32 cellular contexts compared by ENCODE assay signal in genomic region chr10:21175797-21176196, GRCh38.
DNase-seq lines count a peak whose midpoint lies in the region; ATAC-seq, FAIRE-seq and TF ChIP-seq lines count a peak whose summit lies in the region.
"Had no signal": no experiment of that assay in that cellular context is flagged by ENCODE, and none has a peak within 500 bp of the region (broad histone marks: within the 10 kb centered on the region; RNA-seq: fewer than 3 reads in every experiment).

No MANE protein-coding gene starts in this region.

- H3K4me1 Mint-ChIP-seq in GM23338, result peaks cover 25% of the 10 kb centered on the region
- peaks cover 15% of the 10 kb centered on the region for H3K4me1 Mint-ChIP-seq in astrocyte (ENCODE audit: low read depth, unreplicated experiment)

- H3K4me3 ChIP-seq in GM23338, result no peak overlapping the region
- no peak overlapping the region for H3K4me3 ChIP-seq in astrocyte (ENCODE audit: insufficient read depth, low read depth, low read length)
- peak overlapping the region; percentile 71; the same call in 1 of the 2 replicates for H3K4me3 ChIP-seq in iPS-20b (ENCODE audit: low read length)
- no peak overlapping the region for H3K4me3 ChIP-seq in smooth muscle cell
- no peak overlapping the region for H3K4me3 ChIP-seq in hepatocyte
- no peak overlapping the region for H3K4me3 ChIP-seq in brain microvascular endothelial cell (ENCODE audit: low read depth, low read length)
- H3K4me3 ChIP-seq: BLaER1, cardiac muscle cell, colonic mucosa, right atrium auricular region, SJSA1, tibial artery had no signal

- no peak for TF ChIP-seq CTCF in GM23338 (conservative IDR thresholded peaks at IDR 0.05; ENCODE audit: low read depth in 2 of 2)
- no peak for TF ChIP-seq CTCF in astrocyte (IDR thresholded peaks at IDR 0.05; ENCODE audit: insufficient read depth, low read depth, low read length)
- no peak for TF ChIP-seq CTCF in smooth muscle cell (IDR thresholded peaks at IDR 0.05; ENCODE audit: borderline replicate concordance, insufficient read depth, poor library complexity, severe bottlenecking)
- TF ChIP-seq CTCF in hepatocyte (IDR thresholded peaks at IDR 0.05; ENCODE audit: poor library complexity), result no peak
- no peak for TF ChIP-seq CTCF in brain microvascular endothelial cell (IDR thresholded peaks at IDR 0.05; ENCODE audit: low read depth, low read length, missing control alignments)

- ATAC-seq in GM23338 (no peak), HG02885 (IDR thresholded peaks at IDR 0.05; ENCODE audit: poor library complexity, unreplicated experiment) (no peak), GM21360 (IDR thresholded peaks at IDR 0.05; ENCODE audit: unreplicated experiment) (no peak)
- ATAC-seq: activated naive CD4-positive, alpha-beta T cell treated with anti-CD3 and anti-CD28 coated beads, Interleukin-2, amount 50 U/mL, for 72 hours; effector memory CD8-positive, alpha-beta T cell; naive thymus-derived CD4-positive, alpha-beta T cell; stimulated activated naive CD8-positive, alpha-beta T cell treated with anti-CD3 and anti-CD28 coated beads, Interleukin-15, amount 100 ng/mL, for 72 hours had no signal

- H3K4me3 Mint-ChIP-seq in GM23338 (peak overlapping the region; percentile 84; the same call in 1 of the 3 replicates), astrocyte (ENCODE audit: unreplicated experiment) (peak overlapping the region; percentile 87)
- H3K4me3 Mint-ChIP-seq: effector memory CD8-positive, alpha-beta T cell had no signal

- H3K36me3 Mint-ChIP-seq in GM23338 (ENCODE audit: low read depth) (peaks cover 6% of the 10 kb centered on the region), astrocyte (ENCODE audit: low read depth, unreplicated experiment) (peaks cover 5% of the 10 kb centered on the region)

- H3K9me2 ChIP-seq in GM23338 (ENCODE audit: insufficient read depth), result no peaks in the 10 kb centered on the region
- H3K9me2 ChIP-seq in hepatocyte (replicated peaks; ENCODE audit: insufficient read depth), result no peaks in the 10 kb centered on the region

- H3K36me3 ChIP-seq in GM23338 (ENCODE audit: insufficient read depth) (no peaks in the 10 kb centered on the region), astrocyte (ENCODE audit: insufficient read depth, low read length) (no peaks in the 10 kb centered on the region), iPS-20b (ENCODE audit: insufficient read depth, low read depth, low read length) (no peaks in the 10 kb centered on the region), smooth muscle cell (ENCODE audit: low read depth) (no peaks in the 10 kb centered on the region), hepatocyte (replicated peaks; ENCODE audit: insufficient read depth, low read depth) (no peaks in the 10 kb centered on the region), brain microvascular endothelial cell (replicated peaks) (no peaks in the 10 kb centered on the region)
- H3K36me3 ChIP-seq: BLaER1, cardiac muscle cell, colonic mucosa, right atrium auricular region, SJSA1, tibial artery, WERI-Rb-1 had no signal

- H3K4me1 ChIP-seq in GM23338 (ENCODE audit: insufficient read depth) (peaks cover 18% of the 10 kb centered on the region), astrocyte (ENCODE audit: insufficient read depth, low read length) (peaks cover 4% of the 10 kb centered on the region), iPS-20b (ENCODE audit: insufficient read depth, low read length) (peaks cover 16% of the 10 kb centered on the region; the same call in 1 of the 2 replicates), smooth muscle cell (ENCODE audit: low read depth) (peaks cover 13% of the 10 kb centered on the region), hepatocyte (ENCODE audit: insufficient read depth) (no peaks in the 10 kb centered on the region)
- H3K4me1 ChIP-seq: colonic mucosa had no signal

- 88% methylated on average over 4 of the region's 4 CpGs for WGBS in smooth muscle cell (ENCODE audit: low lambda C conversion rate)
- 77% methylated on average over 4 of the region's 4 CpGs for WGBS in hepatocyte (ENCODE audit: low lambda C conversion rate, missing lambda C conversion rate)

- in situ Hi-C loops in brain microvascular endothelial cell (cut with HindIII; ENCODE audit: low pct_ligation_motif_present, low sequenced_read_pairs), result no loop called here

- no peak overlapping the region for H2AFZ ChIP-seq in GM23338
- H2AFZ ChIP-seq in astrocyte (ENCODE audit: low read depth, low read length), result no peak overlapping the region
- H2AFZ ChIP-seq in smooth muscle cell (ENCODE audit: low read depth), result no peak overlapping the region
- no peak overlapping the region for H2AFZ ChIP-seq in hepatocyte

- H3F3A ChIP-seq in GM23338 (replicated peaks; ENCODE audit: low read depth) (peaks cover 9% of the 10 kb centered on the region), smooth muscle cell (ENCODE audit: low read depth) (no peaks in the 10 kb centered on the region)

- no peak for FAIRE-seq in astrocyte (lab: Jason Lieb, UNC)
- FAIRE-seq: G401.6 had no signal

- H3K9ac ChIP-seq in astrocyte (ENCODE audit: low read length), result no peak overlapping the region
- no peak overlapping the region for H3K9ac ChIP-seq in iPS-20b (ENCODE audit: low read depth, low read length)
- no peak overlapping the region for H3K9ac ChIP-seq in smooth muscle cell (ENCODE audit: low read depth)
- H3K9ac ChIP-seq: BLaER1 had no signal

- H3K4me2 ChIP-seq in GM23338 (peak overlapping the region; percentile 97), astrocyte (ENCODE audit: low read length) (no peak overlapping the region), smooth muscle cell (no peak overlapping the region), hepatocyte (no peak overlapping the region)
- H3K4me2 ChIP-seq: BLaER1 had no signal

- H3K27ac Mint-ChIP-seq in GM23338 (no peak overlapping the region), astrocyte (ENCODE audit: unreplicated experiment) (no peak overlapping the region)
- H3K27ac Mint-ChIP-seq: activated naive CD4-positive, alpha-beta T cell treated with anti-CD3 and anti-CD28 coated beads, Interleukin-2, amount 50 U/mL, for 72 hours; effector memory CD8-positive, alpha-beta T cell; stimulated activated naive CD8-positive, alpha-beta T cell treated with anti-CD3 and anti-CD28 coated beads, Interleukin-15, amount 100 ng/mL, for 72 hours had no signal

- peaks cover 37% of the 10 kb centered on the region for H3K27me3 Mint-ChIP-seq in GM23338 (ENCODE audit: insufficient read depth, low read depth, poor library complexity)
- peaks cover 1% of the 10 kb centered on the region for H3K27me3 Mint-ChIP-seq in astrocyte (ENCODE audit: low read depth, unreplicated experiment)

- H3K79me2 ChIP-seq in GM23338 (replicated peaks; ENCODE audit: insufficient read depth) (no peaks in the 10 kb centered on the region), astrocyte (ENCODE audit: insufficient read depth, low read length) (no peaks in the 10 kb centered on the region), smooth muscle cell (ENCODE audit: low read depth) (no peaks in the 10 kb centered on the region), hepatocyte (no peaks in the 10 kb centered on the region)

- H4K20me1 ChIP-seq in GM23338 (replicated peaks; ENCODE audit: insufficient read depth) (no peaks in the 10 kb centered on the region), astrocyte (ENCODE audit: insufficient read depth, low read length) (no peaks in the 10 kb centered on the region), smooth muscle cell (ENCODE audit: low read depth) (no peaks in the 10 kb centered on the region), hepatocyte (ENCODE audit: insufficient read depth, poor library complexity, severe bottlenecking) (no peaks in the 10 kb centered on the region)
- H4K20me1 ChIP-seq: BLaER1 had no signal

- H3K27me3 ChIP-seq in GM23338 (ENCODE audit: insufficient read depth) (peaks cover 52% of the 10 kb centered on the region), astrocyte (ENCODE audit: insufficient read depth, low read length) (peaks cover 3% of the 10 kb centered on the region), iPS-20b (ENCODE audit: insufficient read depth, low read length) (peaks cover 47% of the 10 kb centered on the region), smooth muscle cell (ENCODE audit: low read depth) (no peaks in the 10 kb centered on the region), hepatocyte (peaks cover 7% of the 10 kb centered on the region), brain microvascular endothelial cell (replicated peaks) (peaks cover 5% of the 10 kb centered on the region)
- H3K27me3 ChIP-seq: right atrium auricular region had no signal

- H3K9me3 ChIP-seq in astrocyte (ENCODE audit: insufficient read depth, low read depth, low read length) (no peaks in the 10 kb centered on the region), iPS-20b (ENCODE audit: insufficient read depth, low read depth, low read length) (no peaks in the 10 kb centered on the region), smooth muscle cell (replicated peaks; ENCODE audit: low read depth) (no peaks in the 10 kb centered on the region), hepatocyte (ENCODE audit: low read depth) (no peaks in the 10 kb centered on the region)
- H3K9me3 ChIP-seq: colonic mucosa, right atrium auricular region, tibial artery had no signal

- DNase-seq in GM23338 (ENCODE audit: low spot score) (no peak), astrocyte (ENCODE audit: low read depth) (no peak), smooth muscle cell (lab: John Stamatoyannopoulos, UW; ENCODE audit: unreplicated experiment) (no peak), hepatocyte (ENCODE audit: low spot score) (no peak), brain microvascular endothelial cell (no peak)
- DNase-seq: activated CD4-positive, alpha-beta T cell treated with anti-CD3 and anti-CD28 coated beads for 4 hours; activated CD8-positive, alpha-beta memory T cell treated with anti-CD3 and anti-CD28 coated beads for 24 hours; activated effector memory CD4-positive, alpha-beta T cell treated with Interleukin-2 at 50 U/mL for 16 hours; activated T-cell treated with anti-CD3 and anti-CD28 coated beads for 4 hours; colonic mucosa; effector memory CD8-positive, alpha-beta T cell; foreskin fibroblast; KBM-7; naive thymus-derived CD4-positive, alpha-beta T cell; NCI-H1092 treated with DMSO at 0.1 percent for 48 hours; NCI-H1694 treated with DMSO at 0.1 percent for 48 hours; NCI-H2171; stimulated activated CD4-positive, alpha-beta T cell treated with anti-CD3 and anti-CD28 coated beads, Interleukin-2, amount 100 ng/mL, for 24 hours; stimulated activated naive CD8-positive, alpha-beta T cell treated with anti-CD3 and anti-CD28 coated beads, Interleukin-15, amount 100 ng/mL, for 72 hours; T-helper 9 cell; tibial artery had no signal

- H3K9me3 Mint-ChIP-seq in GM23338 (peaks cover 3% of the 10 kb centered on the region), astrocyte (ENCODE audit: unreplicated experiment) (peaks cover 4% of the 10 kb centered on the region)

- no peak overlapping the region for H3K27ac ChIP-seq in GM23338 (ENCODE audit: low read depth)
- no peak overlapping the region for H3K27ac ChIP-seq in astrocyte (ENCODE audit: low read depth, low read length)
- H3K27ac ChIP-seq in iPS-20b (ENCODE audit: low read length), result no peak overlapping the region
- peak overlapping the region; percentile 46 for H3K27ac ChIP-seq in smooth muscle cell (ENCODE audit: low read depth)
- no peak overlapping the region for H3K27ac ChIP-seq in hepatocyte
- H3K27ac ChIP-seq in brain microvascular endothelial cell, result no peak overlapping the region
- H3K27ac ChIP-seq: BLaER1, cardiac muscle cell, right atrium auricular region, RWPE1, SJSA1, tibial artery, WERI-Rb-1 had no signal

TF ChIP-seq in GM23338, 12 proteins besides CTCF, POLR2A, EP300 and RAD21 (continues in another document):
- no peak for TF ChIP-seq POLR2AphosphoS5 (IDR thresholded peaks at IDR 0.05; ENCODE audit: low read depth)
- TF ChIP-seq ZNF331 (CRISPR knock-in tag; IDR thresholded peaks at IDR 0.05; ENCODE audit: low read depth), result no peak
